In genomic region chr15:67137951-67138935, GRCh38 we compare ENCODE assay signal across 1 cellular context.
TF ChIP-seq lines count a peak whose summit lies in the region.

No MANE protein-coding gene starts in this region.

TF ChIP-seq in HepG2, 621 proteins besides CTCF, POLR2A, EP300 and RAD21 (continued from another document):
- TF ChIP-seq ZNF704 (CRISPR knock-in tag; IDR thresholded peaks at IDR 0.05; ENCODE audit: borderline replicate concordance) (no peak), ZNF83 (CRISPR knock-in tag; IDR thresholded peaks at IDR 0.05; ENCODE audit: borderline replicate concordance) (no peak), ATRX (CRISPR knock-in tag; IDR thresholded peaks at IDR 0.05; ENCODE audit: borderline replicate concordance) (no peak), SP4 (CRISPR knock-in tag; IDR thresholded peaks at IDR 0.05) (no peak)
- TF ChIP-seq, protein P1, sequence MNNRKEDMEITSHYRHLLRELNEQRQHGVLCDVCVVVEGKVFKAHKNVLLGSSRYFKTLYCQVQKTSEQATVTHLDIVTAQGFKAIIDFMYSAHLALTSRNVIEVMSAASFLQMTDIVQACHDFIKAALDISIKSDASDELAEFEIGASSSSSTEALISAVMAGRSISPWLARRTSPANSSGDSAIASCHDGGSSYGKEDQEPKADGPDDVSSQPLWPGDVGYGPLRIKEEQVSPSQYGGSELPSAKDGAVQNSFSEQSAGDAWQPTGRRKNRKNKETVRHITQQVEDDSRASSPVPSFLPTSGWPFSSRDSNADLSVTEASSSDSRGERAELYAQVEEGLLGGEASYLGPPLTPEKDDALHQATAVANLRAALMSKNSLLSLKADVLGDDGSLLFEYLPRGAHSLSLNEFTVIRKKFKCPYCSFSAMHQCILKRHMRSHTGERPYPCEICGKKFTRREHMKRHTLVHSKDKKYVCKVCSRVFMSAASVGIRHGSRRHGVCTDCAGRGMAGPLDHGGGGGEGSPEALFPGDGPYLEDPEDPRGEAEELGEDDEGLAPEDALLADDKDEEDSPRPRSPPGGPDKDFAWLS (CRISPR knock-in tag; IDR thresholded peaks at IDR 0.05; ENCODE audit: borderline replicate concordance): no peak
- TF ChIP-seq, protein P2, sequence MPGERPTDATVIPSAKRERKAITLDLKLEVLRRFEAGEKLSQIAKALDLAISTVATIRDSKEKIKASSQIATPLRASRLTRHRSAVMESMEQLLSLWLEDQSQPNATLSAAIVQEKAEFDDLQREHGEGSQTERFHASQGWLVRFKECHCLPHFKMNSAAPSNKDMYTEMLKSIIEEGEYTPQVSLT (CRISPR knock-in tag; IDR thresholded peaks at IDR 0.05; ENCODE audit: borderline replicate concordance, low read depth): no peak
- TF ChIP-seq, protein P3, sequence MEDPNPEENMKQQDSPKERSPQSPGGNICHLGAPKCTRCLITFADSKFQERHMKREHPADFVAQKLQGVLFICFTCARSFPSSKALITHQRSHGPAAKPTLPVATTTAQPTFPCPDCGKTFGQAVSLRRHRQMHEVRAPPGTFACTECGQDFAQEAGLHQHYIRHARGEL (CRISPR knock-in tag; IDR thresholded peaks at IDR 0.05): no peak
